ENCODE assay signal across 5 cellular contexts in the genomic region with DNA sequence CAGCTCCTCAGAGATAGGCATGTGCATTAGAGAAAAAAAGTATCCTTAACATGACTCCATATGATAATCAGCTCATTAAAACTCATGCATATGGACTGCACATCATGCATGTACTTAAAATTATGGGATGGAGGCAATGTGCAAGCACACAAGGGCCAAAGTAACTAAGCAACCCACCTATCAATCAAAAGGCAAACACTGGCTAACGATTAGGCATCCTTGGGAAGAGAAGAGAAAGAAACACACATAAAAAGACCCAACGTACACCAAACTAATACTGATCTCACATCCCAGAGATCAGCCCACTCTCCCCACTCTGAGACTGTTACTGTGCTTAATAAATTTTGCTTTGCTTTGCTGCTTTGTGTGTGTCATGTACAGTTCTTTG. TPM values are rescaled to one million over a fixed set of nuclear protein-coding genes. Genes with fewer than 3 reads are reported as not detected.
"Had no signal": no experiment of that assay in that cellular context is flagged by ENCODE, and none has a peak within 500 bp of the region (broad histone marks: within the 10 kb centered on the region; RNA-seq: fewer than 3 reads in every experiment).

No MANE protein-coding gene starts in this region.

RNA-seq across cellular contexts. Expression of a gene that starts 4.9 kb away (rescaled TPM):
- total RNA-seq: myocyte had no signal
- polyA plus RNA-seq: heart left ventricle, hepatocyte, lung, mammary epithelial cell had no signal
